In genomic region chr5:133025804-133026663, GRCh38 we compare ENCODE assay signal across 8 cellular contexts. TPM values are rescaled to one million over a fixed set of nuclear protein-coding genes. Genes with fewer than 3 reads are reported as not detected.
DNase-seq lines count a peak whose midpoint lies in the region; ATAC-seq and TF ChIP-seq lines count a peak whose summit lies in the region.

Gene ZCCHC10 (minus strand): TSS chr5:133026549. CDS start chr5:133026537, 12 bp downstream.

- no peaks in the 10 kb centered on the region for H3K27me3 Mint-ChIP-seq in activated B cell treated with CpG ODN at 0.5 μM for 24 hours
- peaks cover 0 to 8% (median 2%) of the 10 kb centered on the region in 3 donors for H3K27me3 Mint-ChIP-seq in immature natural killer cell (ENCODE audit: low read depth in 3 of 3)

- POLR2A ChIA-PET in activated B cell treated with CpG ODN at 0.5 μM for 24 hours (lab: Charles Lee), result interaction anchor here (0.5 to 7.3 kb wide), 11 partner anchors 9 to 1587 kb away, joined by 3 to 101 read pairs (median 5); partner anchors contain the start of genes AFF4 and HSPA4

- no peaks in the 10 kb centered on the region for H3K9me3 Mint-ChIP-seq in activated B cell treated with CpG ODN at 0.5 μM for 24 hours
- H3K9me3 Mint-ChIP-seq in immature natural killer cell, result no peaks in the 10 kb centered on the region

- TF ChIP-seq CTCF in activated B cell treated with CpG ODN at 0.5 μM for 24 hours (IDR thresholded peaks at IDR 0.05), result no peak
- no peak for TF ChIP-seq CTCF in cardiac fibroblast (IDR thresholded peaks at IDR 0.05; ENCODE audit: low read depth, low read length)

- H3K4me3 ChIP-seq in cardiac fibroblast (replicated peaks in 1 of 2; ENCODE audit: low read depth in 2 of 2, low read length in 2 of 2), result peak within 1 kb of the TSS; percentile 92 to 94

- peak within 1 kb of the TSS; percentile 94 for H3K27ac Mint-ChIP-seq in activated B cell treated with CpG ODN at 0.5 μM for 24 hours
- peak within 1 kb of the TSS; percentile 92 to 96 (median 96) for H3K27ac Mint-ChIP-seq in immature natural killer cell

- H3K36me3 Mint-ChIP-seq in activated B cell treated with CpG ODN at 0.5 μM for 24 hours (ENCODE audit: low read depth), result peaks cover 25% of the 10 kb centered on the region
- H3K36me3 Mint-ChIP-seq in immature natural killer cell, result no peaks in the 10 kb centered on the region

- DNase-seq in AG08395 (ENCODE audit: low spot score) (peak; percentile 95), NCI-H345 (lab: John Stamatoyannopoulos, UW) (peak; percentile 93), activated B cell treated with CpG ODN at 0.5 μM for 24 hours (peak; percentile 86), cardiac fibroblast (ENCODE audit: low read depth in 2 of 2) (peak; percentile 92 to 95), immature natural killer cell (peak; percentile 87), smooth muscle cell of the brain vasculature (ENCODE audit: low read depth, low spot score) (peak; percentile 93)

- H3K4me3 Mint-ChIP-seq in activated B cell treated with CpG ODN at 0.5 μM for 24 hours, result peak within 1 kb of the TSS; percentile 95
- H3K4me3 Mint-ChIP-seq in immature natural killer cell, result peak within 1 kb of the TSS; percentile 95 to 98 (median 96)

- H3K4me1 Mint-ChIP-seq in activated B cell treated with CpG ODN at 0.5 μM for 24 hours (peaks cover 41% of the 10 kb centered on the region), immature natural killer cell (peaks cover 20 to 38% of the 10 kb centered on the region in 2 donors)

- CTCF ChIA-PET in activated B cell treated with CpG ODN at 0.5 μM for 24 hours (lab: Charles Lee), result interaction anchor here (0.7 kb wide), 1 partner anchor 127 kb away, joined by 3 read pairs; no protein-coding TSS in a partner anchor

- ATAC-seq in GM19023 (IDR thresholded peaks at IDR 0.05; ENCODE audit: unreplicated experiment), result peak; percentile 97
- ATAC-seq in HG03196 (IDR thresholded peaks at IDR 0.05; ENCODE audit: unreplicated experiment), result peak; percentile 97
- peak; percentile 98 for ATAC-seq in activated B cell treated with CpG ODN at 0.5 μM for 24 hours (ENCODE audit: low read depth)

- intact Hi-C loops in activated B cell treated with CpG ODN at 0.5 μM for 24 hours (cut with micrococcal nuclease), result loop anchor here (1.0 to 5.0 kb wide), 4 partner anchors 8 to 76 kb away; partner anchors contain the start of gene AFF4

RNA-seq across cellular contexts. Expression of gene ZCCHC10, which starts in this region (rescaled TPM):
- total RNA-seq in activated B cell treated with CpG ODN at 0.5 μM for 24 hours, result 31.4 and 32.6 TPM in 2 replicates
- polyA plus RNA-seq in immature natural killer cell, result 10 to 100 TPM; 44.4 to 47.6 (median 44.5) TPM

Comparison
In these comparisons a context has a peak if more than half of its experiments do, and no peak if none do; other contexts are left out.
1. Peak in every context shown above with its lines: DNase-seq, ATAC-seq and H3K4me3 ChIP-seq.